Comparison of ENCODE assay signal across 1 cellular context in the genomic region with DNA sequence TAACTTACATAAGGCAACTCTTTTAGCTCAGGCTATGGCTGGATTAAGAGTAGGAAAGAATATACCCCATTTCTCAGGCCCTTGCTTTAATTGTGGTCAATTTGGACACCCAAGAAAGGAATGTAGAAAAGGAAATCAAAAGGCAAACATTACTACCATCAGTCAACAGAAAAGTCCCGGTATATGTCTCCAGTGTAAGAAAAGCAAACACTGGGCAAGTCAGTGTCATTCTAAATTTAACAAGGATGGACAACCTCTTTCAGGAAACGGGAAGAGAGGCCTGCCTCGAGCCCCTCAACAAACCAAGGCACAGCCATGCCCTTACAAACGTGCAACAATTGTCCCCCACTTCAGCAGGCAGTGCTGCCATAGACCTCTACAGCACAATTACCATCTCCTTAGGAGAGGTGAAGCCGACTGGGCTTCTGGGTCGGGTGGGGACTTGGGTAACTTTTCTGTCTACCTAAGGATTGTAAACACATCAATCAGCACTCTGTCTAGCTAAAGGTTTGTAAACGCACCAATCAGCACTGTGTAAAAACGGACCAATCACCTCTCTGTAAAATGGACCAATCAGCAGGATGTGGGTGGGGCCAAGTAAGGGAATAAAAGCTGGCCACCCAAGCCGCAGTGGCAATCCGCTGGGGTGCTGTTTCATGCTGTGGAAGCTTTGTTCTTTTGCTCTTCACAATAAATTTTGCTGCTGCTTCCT.
TF ChIP-seq lines count a peak whose summit lies in the region.

No MANE protein-coding gene starts in this region.

TF ChIP-seq in WTC11, 78 proteins besides CTCF, POLR2A, EP300 and RAD21:
- TF ChIP-seq NFYB (CRISPR knock-in tag; conservative IDR thresholded peaks at IDR 0.05; ENCODE audit: low read depth) (peak; percentile 49), TCF7 (CRISPR knock-in tag; IDR thresholded peaks at IDR 0.05; ENCODE audit: low read depth) (no peak), GTF2I (CRISPR knock-in tag; conservative IDR thresholded peaks at IDR 0.05) (no peak), CREM (CRISPR knock-in tag; IDR thresholded peaks at IDR 0.05) (no peak)
- TF ChIP-seq, protein P1, sequence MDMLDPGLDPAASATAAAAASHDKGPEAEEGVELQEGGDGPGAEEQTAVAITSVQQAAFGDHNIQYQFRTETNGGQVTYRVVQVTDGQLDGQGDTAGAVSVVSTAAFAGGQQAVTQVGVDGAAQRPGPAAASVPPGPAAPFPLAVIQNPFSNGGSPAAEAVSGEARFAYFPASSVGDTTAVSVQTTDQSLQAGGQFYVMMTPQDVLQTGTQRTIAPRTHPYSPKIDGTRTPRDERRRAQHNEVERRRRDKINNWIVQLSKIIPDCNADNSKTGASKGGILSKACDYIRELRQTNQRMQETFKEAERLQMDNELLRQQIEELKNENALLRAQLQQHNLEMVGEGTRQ (CRISPR knock-in tag; IDR thresholded peaks at IDR 0.05), result no peak
- TF ChIP-seq, protein P2, sequence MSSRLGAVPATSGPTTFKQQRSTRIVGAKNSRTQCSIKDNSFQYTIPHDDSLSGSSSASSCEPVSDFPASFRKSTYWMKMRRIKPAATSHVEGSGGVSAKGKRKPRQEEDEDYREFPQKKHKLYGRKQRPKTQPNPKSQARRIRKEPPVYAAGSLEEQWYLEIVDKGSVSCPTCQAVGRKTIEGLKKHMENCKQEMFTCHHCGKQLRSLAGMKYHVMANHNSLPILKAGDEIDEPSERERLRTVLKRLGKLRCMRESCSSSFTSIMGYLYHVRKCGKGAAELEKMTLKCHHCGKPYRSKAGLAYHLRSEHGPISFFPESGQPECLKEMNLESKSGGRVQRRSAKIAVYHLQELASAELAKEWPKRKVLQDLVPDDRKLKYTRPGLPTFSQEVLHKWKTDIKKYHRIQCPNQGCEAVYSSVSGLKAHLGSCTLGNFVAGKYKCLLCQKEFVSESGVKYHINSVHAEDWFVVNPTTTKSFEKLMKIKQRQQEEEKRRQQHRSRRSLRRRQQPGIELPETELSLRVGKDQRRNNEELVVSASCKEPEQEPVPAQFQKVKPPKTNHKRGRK (CRISPR knock-in tag; IDR thresholded peaks at IDR 0.05; ENCODE audit: borderline replicate concordance), result no peak
